23 cellular contexts compared by ENCODE assay signal in the genomic region with DNA sequence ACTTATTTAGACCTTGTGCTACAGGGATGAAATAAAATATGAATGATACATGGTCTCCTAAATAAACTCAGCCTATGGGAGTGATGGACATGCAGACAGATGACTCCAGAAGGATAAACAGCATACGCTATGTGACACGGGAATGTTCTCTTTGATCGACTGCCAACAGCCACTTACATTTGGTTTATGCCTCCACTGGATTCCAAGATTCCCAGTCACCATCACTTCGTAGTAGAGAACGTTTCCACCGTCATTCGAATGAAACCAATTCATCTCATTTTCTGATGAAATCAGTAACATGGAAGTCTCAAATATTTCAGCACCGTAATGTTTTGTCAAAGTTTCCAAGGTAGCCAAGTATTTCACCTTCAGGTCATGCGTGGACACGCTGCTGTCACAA.
"Had no signal": no experiment of that assay in that cellular context is flagged by ENCODE, and none has a peak within 500 bp of the region (broad histone marks: within the 10 kb centered on the region; RNA-seq: fewer than 3 reads in every experiment).

No MANE protein-coding gene starts in this region.

- H3K27ac ChIP-seq: neutrophil, pancreas, right atrium auricular region, stomach, tibial artery, upper lobe of left lung had no signal

- H3K27me3 ChIP-seq: neutrophil, pancreas, right atrium auricular region, stomach, tibial artery, upper lobe of left lung had no signal

- DNase-seq: cortex of kidney; effector memory CD8-positive, alpha-beta T cell; head of caudate nucleus; kidney; mesenchymal stem cell; mucosa of descending colon; naive B cell; pancreas; stimulated activated CD4-positive, alpha-beta T cell treated with anti-CD3 and anti-CD28 coated beads, Interleukin-12 subunit alpha, Interleukin-12 subunit beta, amount 100 ng/mL, for 4 hours; stimulated activated CD4-positive, alpha-beta T cell treated with anti-CD3 and anti-CD28 coated beads, Interleukin-1b, Interleukin-23, amount 100 ng/mL, for 48 hours; stimulated activated CD4-positive, alpha-beta T cell treated with anti-CD3 and anti-CD28 coated beads, Interleukin-4, amount 100 ng/mL, for 1 hour; stimulated activated CD8-positive, alpha-beta memory T cell treated with anti-CD3 and anti-CD28 coated beads, Interleukin-4, amount 100 ng/mL, for 48 hours; stimulated activated naive CD4-positive, alpha-beta T cell treated with Interleukin-2 at 50 U/mL for 16 hours; stomach; tibial artery; upper lobe of left lung had no signal

- H3K9me3 ChIP-seq: mucosa of descending colon, neutrophil, pancreas, right atrium auricular region, stomach, tibial artery, upper lobe of left lung had no signal

- H3K4me3 ChIP-seq: lung, mucosa of descending colon, pancreas, right atrium auricular region, smooth muscle cell, stomach, tibial artery, upper lobe of left lung had no signal

- ATAC-seq: effector memory CD8-positive, alpha-beta T cell; left lobe of liver; mucosa of descending colon; natural killer cell treated with Interleukin-12 subunit alpha and Interleukin-12 subunit beta and Interleukin-15 and Interleukin-18, amount 100 ng/mL, for 72 hours; pancreas; sciatic nerve had no signal

- H3K4me1 ChIP-seq: tibial artery had no signal

- H3K4me2 ChIP-seq: smooth muscle cell had no signal
